1 cellular context compared by ENCODE assay signal in the genomic region with DNA sequence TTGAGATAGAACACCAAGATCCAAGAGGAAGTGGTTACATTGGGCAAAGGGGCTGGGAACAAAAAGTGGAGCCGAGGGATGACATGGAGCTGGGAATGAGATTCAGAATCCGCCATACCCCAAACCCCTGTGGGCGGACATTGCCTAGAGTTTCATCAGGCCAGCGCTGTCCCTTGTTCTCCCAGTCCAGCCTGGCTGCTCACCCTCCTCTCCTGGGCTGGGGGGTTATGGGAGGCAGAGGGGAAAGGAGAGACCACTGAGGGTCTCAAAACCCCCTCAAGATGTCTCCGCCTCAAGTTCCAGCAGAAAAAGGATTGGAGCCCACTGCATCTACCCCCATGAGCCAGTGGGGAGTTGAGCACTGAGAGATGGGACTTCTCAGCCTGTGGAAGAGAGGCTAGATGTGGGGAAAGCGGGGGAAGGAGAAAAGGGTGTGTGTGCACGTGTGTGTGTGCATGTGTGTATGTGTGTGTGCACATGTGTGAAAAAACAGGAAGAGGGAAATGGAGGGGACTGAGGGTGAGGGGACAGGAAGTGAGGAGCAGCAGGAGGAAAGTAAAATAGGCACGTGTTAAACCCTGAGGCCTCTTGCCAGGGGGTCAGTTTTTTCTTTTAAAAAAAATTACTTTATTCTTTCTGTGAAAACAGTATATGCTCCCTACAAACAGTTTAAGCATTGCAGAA.
TF ChIP-seq lines count a peak whose summit lies in the region.

No MANE protein-coding gene starts in this region.

TF ChIP-seq in GM23338, 12 proteins besides CTCF, POLR2A, EP300 and RAD21 (continued from another document):
- TF ChIP-seq REST (IDR thresholded peaks at IDR 0.05; ENCODE audit: unreplicated experiment) = no peak
